ENCODE assay signal across 8 cellular contexts in genomic region chr7:151992375-151992774, GRCh38. TPM values are rescaled to one million over a fixed set of nuclear protein-coding genes. Genes with fewer than 3 reads are reported as not detected.
DNase-seq lines count a peak whose midpoint lies in the region; ATAC-seq and TF ChIP-seq lines count a peak whose summit lies in the region.

No MANE protein-coding gene starts in this region.

- DNase-seq in ACHN, result peak; percentile 77
- peak; percentile 44 for DNase-seq in NCI-H2029 (lab: John Stamatoyannopoulos, UW)
- peak; percentile 30 to 34 for DNase-seq in activated CD4-positive, alpha-beta T cell treated with anti-CD3 and anti-CD28 coated beads for 4 hours
- peak; percentile 91 for DNase-seq in endodermal cell
- DNase-seq in naive B cell, result peak; percentile 19
- DNase-seq in tibial artery, result peak; percentile 70 to 73

- 25 to 30% methylated on average over 3 to 10 of the region's 12 CpGs for WGBS in endodermal cell (ENCODE audit: insufficient coverage in 1 of 2, insufficient read length in 1 of 2), 2 experiments

- H3K36me3 Mint-ChIP-seq in endodermal cell (ENCODE audit: low read depth) (no peaks in the 10 kb centered on the region), naive B cell (no peaks in the 10 kb centered on the region)

- no peak overlapping the region for H3K9ac ChIP-seq in endodermal cell (ENCODE audit: extremely low read depth, low read length, poor library complexity, severe bottlenecking)

- H3K9me3 Mint-ChIP-seq in endodermal cell (no peaks in the 10 kb centered on the region), naive B cell (no peaks in the 10 kb centered on the region)

- H3K4me1 ChIP-seq in endodermal cell (ENCODE audit: control insufficient read depth, insufficient read depth, low read length), result no peaks in the 10 kb centered on the region
- no peaks in the 10 kb centered on the region for H3K4me1 ChIP-seq in tibial artery

- TF ChIP-seq CTCF in endodermal cell (conservative IDR thresholded peaks at IDR 0.05) (peak; percentile 67), tibial artery (IDR thresholded peaks at IDR 0.05) (no peak)

- in situ Hi-C loops in ACHN (cut with HindIII; ENCODE audit: low pct_ligation_motif_present, low pct_unique_long_range_greater_than_20kb, low sequenced_read_pairs), result no loop called here

- H3K9me3 ChIP-seq in endodermal cell (ENCODE audit: control insufficient read depth, low read length) (no peaks in the 10 kb centered on the region), tibial artery (no peaks in the 10 kb centered on the region)

- H3K27me3 ChIP-seq in endodermal cell (ENCODE audit: control insufficient read depth, insufficient read depth, low read length, poor library complexity, severe bottlenecking), result no peaks in the 10 kb centered on the region
- peaks cover 0 to 19% of the 10 kb centered on the region in 2 donors for H3K27me3 ChIP-seq in tibial artery

- H3K27me3 Mint-ChIP-seq in endodermal cell (ENCODE audit: insufficient read depth) (no peaks in the 10 kb centered on the region), naive B cell (peaks cover 22 to 46% (median 36%) of the 10 kb centered on the region in 3 donors)

- H3K4me1 Mint-ChIP-seq in endodermal cell, result peaks cover 5% of the 10 kb centered on the region
- peaks cover 2 to 6% (median 3%) of the 10 kb centered on the region in 3 donors for H3K4me1 Mint-ChIP-seq in naive B cell

- H3K4me3 ChIP-seq in endodermal cell (ENCODE audit: low read length) (no peak overlapping the region), tibial artery (no peak overlapping the region)

- no peaks in the 10 kb centered on the region for H3K36me3 ChIP-seq in endodermal cell (ENCODE audit: control insufficient read depth, insufficient read depth, low read length)
- no peaks in the 10 kb centered on the region for H3K36me3 ChIP-seq in tibial artery

- H3K4me3 Mint-ChIP-seq in endodermal cell (no peak overlapping the region), naive B cell (peak overlapping the region in 1 of 8 donors; percentile 16)

- H3K27ac Mint-ChIP-seq in endodermal cell (no peak overlapping the region), naive B cell (peak overlapping the region in 1 of 6 donors; percentile 24)

- peak; percentile 66 for ATAC-seq in GM18907 (IDR thresholded peaks at IDR 0.05; ENCODE audit: unreplicated experiment)
- ATAC-seq in naive B cell (ENCODE audit: low read depth in 2 of 2), result peak; percentile 95 to 98
- no peak for ATAC-seq in HG02840 (IDR thresholded peaks at IDR 0.05; ENCODE audit: low FRiP score, unreplicated experiment)

- no peak overlapping the region for H3K27ac ChIP-seq in endodermal cell (ENCODE audit: low read depth, low read length)
- H3K27ac ChIP-seq in tibial artery, result no peak overlapping the region

- intact Hi-C loops in tibial artery (cut with DNase I; ENCODE audit: low total_unique reads), result no loop called here

RNA-seq across cellular contexts. Expression of gene GALNT11, which starts 33.1 kb away (rescaled TPM):
- 10 to 100 TPM; 32.7 to 35.3 TPM for total RNA-seq in endodermal cell
- polyA plus RNA-seq in endodermal cell (2013, experiment 1 of 2), result 34.9 TPM
- polyA plus RNA-seq in endodermal cell (2013, experiment 2 of 2), result 33.4 TPM
- polyA plus RNA-seq in naive B cell (ENCODE audit: low read depth in 6 of 6), result 10 to 100 TPM; 11.0 to 24.5 (median 15.0) TPM

RNA-seq across cellular contexts. Expression of gene GALNTL5, which starts 36.1 kb away (rescaled TPM):
- total RNA-seq in endodermal cell, result not detected
- not detected for polyA plus RNA-seq in endodermal cell (2013, experiment 1 of 2)
- polyA plus RNA-seq in endodermal cell (2013, experiment 2 of 2), result not detected
- polyA plus RNA-seq in naive B cell (ENCODE audit: low read depth in 6 of 6), result not detected

Comparison
In these comparisons a context has a peak if more than half of its experiments do, and no peak if none do; other contexts are left out.
1. DNase-seq: peak in every context shown above with its lines; median percentile 91 in endodermal cell; 77 in ACHN; 72 in tibial artery; 44 in NCI-H2029; 32 in activated CD4-positive, alpha-beta T cell treated with anti-CD3 and anti-CD28 coated beads for 4 hours; 19 in naive B cell.